10 cellular contexts compared by ENCODE assay signal in genomic region chr15:99618941-99619411, GRCh38. TPM values are rescaled to one million over a fixed set of nuclear protein-coding genes. Genes with fewer than 3 reads are reported as not detected.
DNase-seq lines count a peak whose midpoint lies in the region; ATAC-seq, FAIRE-seq and TF ChIP-seq lines count a peak whose summit lies in the region.
"Had no signal": no experiment of that assay in that cellular context is flagged by ENCODE, and none has a peak within 500 bp of the region (broad histone marks: within the 10 kb centered on the region; RNA-seq: fewer than 3 reads in every experiment).

No MANE protein-coding gene starts in this region.

- peaks cover 7 to 13% of the 10 kb centered on the region in 2 donors for H3K36me3 Mint-ChIP-seq in CD4-positive, alpha-beta memory T cell
- H3K36me3 Mint-ChIP-seq in T-helper 17 cell (ENCODE audit: low read depth), result peaks cover 3% of the 10 kb centered on the region
- peaks cover 4 to 6% (median 4%) of the 10 kb centered on the region in 3 donors for H3K36me3 Mint-ChIP-seq in CD8-positive, alpha-beta memory T cell
- no peaks in the 10 kb centered on the region for H3K36me3 Mint-ChIP-seq in natural killer cell treated with Interleukin-12 subunit alpha and Interleukin-12 subunit beta and Interleukin-15 and Interleukin-18, amount 100 ng/mL, for 72 hours

- H3K9me3 ChIP-seq in CD4-positive, alpha-beta memory T cell (ENCODE audit: control insufficient read depth in 1 of 2, low read length in 2 of 2), result no peaks in the 10 kb centered on the region
- H3K9me3 ChIP-seq in T-helper 17 cell (ENCODE audit: control insufficient read depth, low read length, poor library complexity, severe bottlenecking) (no peaks in the 10 kb centered on the region), cardiac muscle cell (ENCODE audit: low read depth) (no peaks in the 10 kb centered on the region), pancreas (no peaks in the 10 kb centered on the region), body of pancreas (no peaks in the 10 kb centered on the region)
- H3K9me3 ChIP-seq in CD8-positive, alpha-beta memory T cell (ENCODE audit: low read length), result no peaks in the 10 kb centered on the region

- intact Hi-C loops in CD4-positive, alpha-beta memory T cell (cut with micrococcal nuclease), result no loop called here
- intact Hi-C loops in pancreas (cut with DNase I) (no loop called here), left colon (cut with DNase I, micrococcal nuclease) (no loop called here), body of pancreas (cut with DNase I) (no loop called here)

- CTCF ChIA-PET in CD4-positive, alpha-beta memory T cell (lab: Charles Lee; ENCODE audit: partially characterized antibody), result no interaction called here
- CTCF ChIA-PET in CD8-positive, alpha-beta memory T cell (lab: Charles Lee), result no interaction called here

- no peak overlapping the region for H3K4me3 ChIP-seq in CD4-positive, alpha-beta memory T cell (ENCODE audit: low read length in 2 of 2)
- H3K4me3 ChIP-seq in cardiac muscle cell, result peak overlapping the region; percentile 7
- no peak overlapping the region for H3K4me3 ChIP-seq in pancreas
- no peak overlapping the region for H3K4me3 ChIP-seq in CD8-positive, alpha-beta memory T cell (ENCODE audit: low read length)
- no peak overlapping the region for H3K4me3 ChIP-seq in body of pancreas

- POLR2A ChIA-PET in CD4-positive, alpha-beta memory T cell (lab: Charles Lee; ENCODE audit: partially characterized antibody), result no interaction called here
- POLR2A ChIA-PET in CD8-positive, alpha-beta memory T cell (lab: Charles Lee), result no interaction called here

- no peaks in the 10 kb centered on the region for H3K27me3 Mint-ChIP-seq in CD4-positive, alpha-beta memory T cell
- H3K27me3 Mint-ChIP-seq in T-helper 17 cell, result no peaks in the 10 kb centered on the region
- no peaks in the 10 kb centered on the region for H3K27me3 Mint-ChIP-seq in CD8-positive, alpha-beta memory T cell
- H3K27me3 Mint-ChIP-seq in natural killer cell treated with Interleukin-12 subunit alpha and Interleukin-12 subunit beta and Interleukin-15 and Interleukin-18, amount 100 ng/mL, for 72 hours, result no peaks in the 10 kb centered on the region
- H3K27me3 Mint-ChIP-seq: naive thymus-derived CD4-positive, alpha-beta T cell had no signal

- no peak for TF ChIP-seq CTCF in cardiac muscle cell (IDR thresholded peaks at IDR 0.05; ENCODE audit: low read depth, low read length)
- no peak for TF ChIP-seq CTCF in pancreas (IDR thresholded peaks at IDR 0.05)
- no peak for TF ChIP-seq CTCF in body of pancreas (IDR thresholded peaks at IDR 0.05)

- H3K9me3 Mint-ChIP-seq in CD4-positive, alpha-beta memory T cell, result peaks cover 0 to 3% (median 0%) of the 10 kb centered on the region in 8 donors
- peaks cover 0 to under 1% (median 0%) of the 10 kb centered on the region in 5 donors for H3K9me3 Mint-ChIP-seq in CD8-positive, alpha-beta memory T cell
- H3K9me3 Mint-ChIP-seq in natural killer cell treated with Interleukin-12 subunit alpha and Interleukin-12 subunit beta and Interleukin-15 and Interleukin-18, amount 100 ng/mL, for 72 hours, result no peaks in the 10 kb centered on the region

- H3K27me3 ChIP-seq in CD4-positive, alpha-beta memory T cell (ENCODE audit: insufficient read depth, low read length), result no peaks in the 10 kb centered on the region
- H3K27me3 ChIP-seq in cardiac muscle cell (no peaks in the 10 kb centered on the region), pancreas (no peaks in the 10 kb centered on the region), body of pancreas (no peaks in the 10 kb centered on the region)
- no peaks in the 10 kb centered on the region for H3K27me3 ChIP-seq in CD8-positive, alpha-beta memory T cell (ENCODE audit: insufficient read depth, low read length, poor library complexity, severe bottlenecking)

- H3K27ac ChIP-seq in CD4-positive, alpha-beta memory T cell (ENCODE audit: low read depth, low read length), result no peak overlapping the region
- H3K27ac ChIP-seq in cardiac muscle cell (peak overlapping the region; percentile 97), pancreas (no peak overlapping the region), body of pancreas (peak overlapping the region in 1 of 4 donors; percentile 24)
- no peak overlapping the region for H3K27ac ChIP-seq in CD8-positive, alpha-beta memory T cell (ENCODE audit: low read depth, low read length)

- ATAC-seq in T-helper 17 cell, result no peak
- peak; percentile 16 to 55 (median 22) for ATAC-seq in pancreas
- ATAC-seq in natural killer cell treated with Interleukin-12 subunit alpha and Interleukin-12 subunit beta and Interleukin-15 and Interleukin-18, amount 100 ng/mL, for 72 hours, result no peak
- no peak for ATAC-seq in left colon
- no peak for ATAC-seq in body of pancreas
- ATAC-seq: naive thymus-derived CD4-positive, alpha-beta T cell had no signal

- no peak for TF ChIP-seq POLR2A in body of pancreas (IDR thresholded peaks at IDR 0.05)

- no peak overlapping the region for H3K4me3 Mint-ChIP-seq in CD4-positive, alpha-beta memory T cell
- no peak overlapping the region for H3K4me3 Mint-ChIP-seq in T-helper 17 cell
- no peak overlapping the region for H3K4me3 Mint-ChIP-seq in CD8-positive, alpha-beta memory T cell
- no peak overlapping the region for H3K4me3 Mint-ChIP-seq in natural killer cell treated with Interleukin-12 subunit alpha and Interleukin-12 subunit beta and Interleukin-15 and Interleukin-18, amount 100 ng/mL, for 72 hours
- H3K4me3 Mint-ChIP-seq: naive thymus-derived CD4-positive, alpha-beta T cell had no signal

- no peak for FAIRE-seq in pancreas (lab: Jason Lieb, UNC)

- 71 to 74% methylated on average over 6 of the region's 6 CpGs for WGBS in pancreas, 2 donors
- 81 to 82% methylated on average over 6 of the region's 6 CpGs for WGBS in body of pancreas, 2 donors

- H3K27ac Mint-ChIP-seq in CD4-positive, alpha-beta memory T cell, result peak overlapping the region in 4 of 7 donors; percentile 3 to 76 (median 60)
- peak overlapping the region; percentile 79 for H3K27ac Mint-ChIP-seq in T-helper 17 cell
- peak overlapping the region in 4 of 8 donors; percentile 20 to 92 (median 36) for H3K27ac Mint-ChIP-seq in CD8-positive, alpha-beta memory T cell
- H3K27ac Mint-ChIP-seq in natural killer cell treated with Interleukin-12 subunit alpha and Interleukin-12 subunit beta and Interleukin-15 and Interleukin-18, amount 100 ng/mL, for 72 hours, result peak overlapping the region in 1 of 2 donors; percentile 72

- no peak for DNase-seq in CD4-positive, alpha-beta memory T cell
- DNase-seq in T-helper 17 cell, result no peak
- DNase-seq in cardiac muscle cell (ENCODE audit: low read depth in 1 of 2, low spot score in 1 of 2), result peak; percentile 13 to 50
- no peak for DNase-seq in pancreas
- no peak for DNase-seq in CD8-positive, alpha-beta memory T cell
- DNase-seq in natural killer cell treated with Interleukin-12 subunit alpha and Interleukin-12 subunit beta and Interleukin-15 and Interleukin-18, amount 100 ng/mL, for 72 hours (ENCODE audit: low spot score), result no peak
- DNase-seq in left colon, result no peak
- no peak for DNase-seq in body of pancreas
- DNase-seq: MV-4-11; naive thymus-derived CD4-positive, alpha-beta T cell had no signal

- H3K36me3 ChIP-seq in CD4-positive, alpha-beta memory T cell (ENCODE audit: insufficient read depth, low read length), result no peaks in the 10 kb centered on the region
- H3K36me3 ChIP-seq in cardiac muscle cell (no peaks in the 10 kb centered on the region), pancreas (no peaks in the 10 kb centered on the region), body of pancreas (replicated peaks in 1 of 2; ENCODE audit: insufficient read depth in 1 of 2, low read depth in 2 of 2) (no peaks in the 10 kb centered on the region)
- no peaks in the 10 kb centered on the region for H3K36me3 ChIP-seq in CD8-positive, alpha-beta memory T cell (ENCODE audit: insufficient read depth, low read length)

- peaks cover 38 to 58% (median 44%) of the 10 kb centered on the region in 4 donors for H3K4me1 Mint-ChIP-seq in CD4-positive, alpha-beta memory T cell
- peaks cover 31% of the 10 kb centered on the region for H3K4me1 Mint-ChIP-seq in T-helper 17 cell
- peaks cover 45 to 73% (median 66%) of the 10 kb centered on the region in 3 donors for H3K4me1 Mint-ChIP-seq in CD8-positive, alpha-beta memory T cell
- peaks cover 38 to 54% of the 10 kb centered on the region in 2 donors for H3K4me1 Mint-ChIP-seq in natural killer cell treated with Interleukin-12 subunit alpha and Interleukin-12 subunit beta and Interleukin-15 and Interleukin-18, amount 100 ng/mL, for 72 hours (ENCODE audit: low read depth in 2 of 2)

- peaks cover 13% of the 10 kb centered on the region for H3K4me1 ChIP-seq in CD4-positive, alpha-beta memory T cell (ENCODE audit: insufficient read depth, low read length)
- peaks cover 77% of the 10 kb centered on the region for H3K4me1 ChIP-seq in cardiac muscle cell (ENCODE audit: low read depth)
- peaks cover 6 to 42% (median 26%) of the 10 kb centered on the region in 3 donors for H3K4me1 ChIP-seq in pancreas
- peaks cover 13% of the 10 kb centered on the region for H3K4me1 ChIP-seq in CD8-positive, alpha-beta memory T cell (ENCODE audit: insufficient read depth, low read length)
- peaks cover 36% of the 10 kb centered on the region for H3K4me1 ChIP-seq in body of pancreas

RNA-seq across cellular contexts. Expression of gene MEF2A, which starts 53.2 kb away (rescaled TPM):
- 10 to 100 TPM; 27.6 to 27.8 TPM for total RNA-seq in CD4-positive, alpha-beta memory T cell
- polyA plus RNA-seq in CD4-positive, alpha-beta memory T cell, result 10 to 100 TPM; 11.4 to 17.9 TPM
- total RNA-seq in T-helper 17 cell (10 to 100 TPM; 22.9 to 24.2 TPM), cardiac muscle cell (226 and 556 TPM in 2 replicates), pancreas (10 to 100 TPM; 10.3 to 24.4 (median 15.9) TPM), left colon (10 to 100 TPM; 35.3 to 40.5 TPM), body of pancreas (10 to 100 TPM; 25.1 to 68.7 TPM)
- polyA plus RNA-seq in cardiac muscle cell (91.7 and 168 TPM in 2 replicates), pancreas (10 to 100 TPM in 1 of 2 donors, 1 to 10 TPM in 1; 9.2 to 17.0 TPM)
- 10 to 100 TPM; 21.1 to 22.4 TPM for total RNA-seq in CD8-positive, alpha-beta memory T cell
- 15.3 TPM for polyA plus RNA-seq in CD8-positive, alpha-beta memory T cell
- total RNA-seq in natural killer cell treated with Interleukin-12 subunit alpha and Interleukin-12 subunit beta and Interleukin-15 and Interleukin-18, amount 100 ng/mL, for 72 hours, result 10 to 100 TPM; 27.1 to 42.2 TPM

Comparison
In these comparisons a context has a peak if more than half of its experiments do, and no peak if none do; other contexts are left out.
1. DNase-seq: peak in cardiac muscle cell (2 of 2); none in CD4-positive, alpha-beta memory T cell (0 of 5), T-helper 17 cell (0 of 3), pancreas (0 of 6), CD8-positive, alpha-beta memory T cell (0 of 5), natural killer cell treated with Interleukin-12 subunit alpha and Interleukin-12 subunit beta and Interleukin-15 and Interleukin-18, amount 100 ng/mL, for 72 hours (single experiment), left colon (0 of 2) and body of pancreas (0 of 4).
2. ATAC-seq: peak in pancreas (4 of 4); none in T-helper 17 cell (single experiment), natural killer cell treated with Interleukin-12 subunit alpha and Interleukin-12 subunit beta and Interleukin-15 and Interleukin-18, amount 100 ng/mL, for 72 hours (0 of 2), left colon (single experiment) and body of pancreas (single experiment).